22 cellular contexts compared by ENCODE assay signal in the genomic region with DNA sequence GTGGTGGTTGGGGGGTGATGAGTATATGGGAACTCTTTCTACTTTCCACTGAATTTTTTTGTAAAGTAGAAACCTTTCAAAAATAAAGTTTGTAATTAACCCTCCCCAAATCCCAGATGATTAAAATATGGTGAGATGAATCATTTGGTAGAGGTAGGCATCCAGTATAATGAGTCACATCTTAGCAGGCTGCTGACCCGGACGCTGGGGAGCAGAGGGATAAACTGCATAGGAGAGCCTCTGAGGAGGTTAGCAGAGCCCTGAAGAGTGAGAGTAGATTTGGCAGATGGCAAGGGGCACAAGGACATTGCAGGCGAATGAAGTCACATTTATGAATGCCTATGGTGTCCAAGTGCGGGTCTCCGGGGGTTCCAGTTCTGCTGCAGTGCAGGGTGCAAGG.
DNase-seq lines count a peak whose midpoint lies in the region; ATAC-seq, FAIRE-seq and TF ChIP-seq lines count a peak whose summit lies in the region.
"Had no signal": no experiment of that assay in that cellular context is flagged by ENCODE, and none has a peak within 500 bp of the region (broad histone marks: within the 10 kb centered on the region; RNA-seq: fewer than 3 reads in every experiment).

No MANE protein-coding gene starts in this region.

- H3K36me3 ChIP-seq in BLaER1 (no peaks in the 10 kb centered on the region), GM23248 (ENCODE audit: low read depth) (no peaks in the 10 kb centered on the region), H1 (ENCODE audit: control insufficient read depth in 2 of 4, insufficient read depth in 4 of 4, low read length in 3 of 4) (no peaks in the 10 kb centered on the region), neuronal stem cell (replicated peaks in 1 of 2; ENCODE audit: control insufficient read depth in 2 of 2, insufficient read depth in 2 of 2, low read length in 2 of 2) (no peaks in the 10 kb centered on the region), sigmoid colon (no peaks in the 10 kb centered on the region)

- H2AK5ac ChIP-seq in H1 (ENCODE audit: low read depth, low read length) (no peak overlapping the region), neuronal stem cell (ENCODE audit: low read depth, low read length) (no peak overlapping the region)

- H3K79me2 ChIP-seq in GM23248 (ENCODE audit: insufficient read depth) (no peaks in the 10 kb centered on the region), H1 (ENCODE audit: control insufficient read depth in 1 of 2, insufficient read depth in 2 of 2, low read length in 2 of 2) (no peaks in the 10 kb centered on the region)

- H3K27me3 ChIP-seq in BLaER1 (no peaks in the 10 kb centered on the region), GM23248 (replicated peaks; ENCODE audit: insufficient read depth) (no peaks in the 10 kb centered on the region), H1 (replicated peaks in 1 of 4; ENCODE audit: control insufficient read depth in 3 of 4, extremely low read depth in 1 of 4, insufficient read depth in 3 of 4, low read length in 3 of 4) (no peaks in the 10 kb centered on the region), neuronal stem cell (ENCODE audit: control insufficient read depth in 3 of 3, insufficient read depth in 3 of 3, low read depth in 1 of 3, low read length in 3 of 3) (no peaks in the 10 kb centered on the region), sigmoid colon (no peaks in the 10 kb centered on the region)

- no peaks in the 10 kb centered on the region for H3K9me2 ChIP-seq in GM23248 (ENCODE audit: insufficient read depth)

- FAIRE-seq in H1 (lab: Jason Lieb, UNC), result no peak
- no peak for FAIRE-seq in GM19239 (lab: Jason Lieb, UNC)
- FAIRE-seq: A549, GM12892 had no signal

- H2BK12ac ChIP-seq in H1 (ENCODE audit: low read depth, low read length), result peak overlapping the region; percentile 39; the same call in 1 of the 2 replicates
- H2BK12ac ChIP-seq in neuronal stem cell (ENCODE audit: low read length), result no peak overlapping the region

- DNase-seq in GM23248, result peak; percentile 43
- no peak for DNase-seq in H1 (ENCODE audit: low read depth in 1 of 2, low spot score in 2 of 2)
- no peak for DNase-seq in neuronal stem cell (ENCODE audit: low spot score)
- no peak for DNase-seq in stimulated activated CD4-positive, alpha-beta T cell treated with anti-CD3 and anti-CD28 coated beads, Interleukin-15, amount 100 ng/mL, for 24 hours
- no peak for DNase-seq in GM19239 (ENCODE audit: insufficient read length, low spot score)
- no peak for DNase-seq in sigmoid colon
- DNase-seq: 8988T; ACHN; C1 segment of cervical spinal cord; Calu3; CD4-positive, alpha-beta memory T cell; COR-L47; DMS53; DMS79 treated with DMSO at 0.1 percent for 48 hours; GF-D8; GOT3; H7 had no signal

- no peaks in the 10 kb centered on the region for H3F3A ChIP-seq in GM23248 (ENCODE audit: insufficient read depth)

- POLR2A ChIA-PET in H1 (lab: Charles Lee; ENCODE audit: partially characterized antibody), result no interaction called here

- H3K23ac ChIP-seq in H1 (ENCODE audit: insufficient read length) (no peak overlapping the region), neuronal stem cell (ENCODE audit: low read depth, low read length, poor library complexity) (peak overlapping the region; percentile 13)

- 36 to 46% methylated on average over 5 of the region's 5 CpGs for WGBS in GM23248 (ENCODE audit: low coverage in 1 of 2, low lambda C conversion rate in 2 of 2, missing lambda C conversion rate in 2 of 2), 2 experiments
- 94% methylated on average over 4 of the region's 5 CpGs; no CpG with 5 or more reads in 1 of the 2 experiments for WGBS in H1 (ENCODE audit: extremely low coverage in 1 of 2, insufficient coverage in 1 of 2, insufficient read length in 1 of 2, insufficient replicate concordance in 2 of 2, low coverage in 1 of 2, low lambda C conversion rate in 2 of 2, missing lambda C conversion rate in 1 of 2), 2 experiments
- WGBS in neuronal stem cell (ENCODE audit: extremely low coverage in 2 of 2, insufficient read length in 2 of 2, insufficient replicate concordance in 1 of 2), 2 donors, result no CpG with 5 or more reads among the region's 5 CpGs
- WGBS in sigmoid colon, 2 donors, result 72 to 91% methylated on average over 5 of the region's 5 CpGs

- no peak for TF ChIP-seq POLR2A in H1 (IDR thresholded peaks at IDR 0.05; ENCODE audit: control extremely low read depth in 1 of 2, low read depth in 2 of 2, low read length in 2 of 2)
- no peak for TF ChIP-seq POLR2A in sigmoid colon (IDR thresholded peaks at IDR 0.05)

- H3K23me2 ChIP-seq in H1 (ENCODE audit: low read depth, low read length), result no peaks in the 10 kb centered on the region

- H4K20me1 ChIP-seq in BLaER1 (no peaks in the 10 kb centered on the region), GM23248 (ENCODE audit: insufficient read depth) (no peaks in the 10 kb centered on the region), H1 (replicated peaks in 1 of 2; ENCODE audit: control insufficient read depth in 1 of 2, insufficient read depth in 2 of 2, low read length in 2 of 2) (no peaks in the 10 kb centered on the region)

- H2BK120ac ChIP-seq in H1 (replicated peaks; ENCODE audit: low read depth, low read length), result no peak overlapping the region
- no peak overlapping the region for H2BK120ac ChIP-seq in neuronal stem cell (ENCODE audit: low read depth, low read length)

- H3K79me1 ChIP-seq in H1 (ENCODE audit: low read depth, low read length), result no peaks in the 10 kb centered on the region
- no peaks in the 10 kb centered on the region for H3K79me1 ChIP-seq in neuronal stem cell (ENCODE audit: low read depth, low read length)

- peaks cover 66% of the 10 kb centered on the region for H3K4me1 ChIP-seq in BLaER1
- H3K4me1 ChIP-seq in GM23248 (ENCODE audit: insufficient read depth), result peaks cover 4% of the 10 kb centered on the region; the same call in 1 of the 2 replicates
- H3K4me1 ChIP-seq in H1 (replicated peaks in 1 of 4; ENCODE audit: control insufficient read depth in 3 of 4, insufficient read depth in 4 of 4, low read length in 3 of 4), result no peaks in the 10 kb centered on the region
- H3K4me1 ChIP-seq in neuronal stem cell (ENCODE audit: control insufficient read depth in 2 of 2, insufficient read depth in 1 of 2, low read depth in 1 of 2, low read length in 2 of 2), result no peaks in the 10 kb centered on the region
- no peaks in the 10 kb centered on the region for H3K4me1 ChIP-seq in sigmoid colon
- H3K4me1 ChIP-seq: A549 had no signal

- no peak for TF ChIP-seq EP300 in H1 (IDR thresholded peaks at IDR 0.05; ENCODE audit: borderline replicate concordance in 1 of 2, low read depth in 2 of 2, low read length in 2 of 2)
- TF ChIP-seq EP300 in sigmoid colon (IDR thresholded peaks at IDR 0.05), result no peak

- H4K8ac ChIP-seq in H1 (ENCODE audit: extremely low read depth, insufficient read depth, low read length) (no peak overlapping the region), neuronal stem cell (ENCODE audit: low read depth, low read length) (no peak overlapping the region)

- H3K4ac ChIP-seq in H1 (replicated peaks; ENCODE audit: insufficient read length, low read depth, low read length) (no peak overlapping the region), neuronal stem cell (ENCODE audit: low read length) (no peak overlapping the region)

- no peak overlapping the region for H4K5ac ChIP-seq in H1 (ENCODE audit: insufficient read length, low read depth, low read length)

- CTCF ChIA-PET in H1 (lab: Charles Lee; ENCODE audit: partially characterized antibody), result interaction anchor here (1.0 kb wide), 1 partner anchor 9 kb away, joined by 3 read pairs; no protein-coding TSS in a partner anchor

- intact Hi-C loops in sigmoid colon (cut with DNase I), result no loop called here

- H3K9me3 ChIP-seq in BLaER1 (peaks cover 34% of the 10 kb centered on the region), GM23248 (ENCODE audit: low read depth) (no peaks in the 10 kb centered on the region), H1 (ENCODE audit: insufficient read depth in 2 of 2, low read depth in 1 of 2, low read length in 1 of 2) (0 out of 4 replicates have a peak, but pooled peaks cover 0 to 2% of the 10 kb centered on the region in 2 experiments), neuronal stem cell (replicated peaks in 1 of 2; ENCODE audit: control insufficient read depth in 2 of 2, insufficient read depth in 1 of 2, low read depth in 1 of 2, low read length in 2 of 2) (no peaks in the 10 kb centered on the region), sigmoid colon (peaks cover 0 to 4% (median 1%) of the 10 kb centered on the region in 4 donors)
- H3K9me3 ChIP-seq: A549 had no signal

- H3K4me3 ChIP-seq in BLaER1, result no peak overlapping the region
- H3K4me3 ChIP-seq in GM23248, result no peak overlapping the region
- no peak overlapping the region for H3K4me3 ChIP-seq in H1 (ENCODE audit: extremely low read depth in 1 of 4, insufficient read depth in 2 of 4, low read depth in 3 of 4, low read length in 4 of 4)
- H3K4me3 ChIP-seq in neuronal stem cell (ENCODE audit: low read length in 2 of 2), result no peak overlapping the region
- no peak overlapping the region for H3K4me3 ChIP-seq in sigmoid colon
- H3K4me3 ChIP-seq: A549 had no signal

- H3K27ac ChIP-seq in BLaER1 (peak overlapping the region; percentile 96), GM23248 (no peak overlapping the region), H1 (ENCODE audit: low read depth, low read length) (no peak overlapping the region), neuronal stem cell (replicated peaks; ENCODE audit: low read length) (no peak overlapping the region), sigmoid colon (no peak overlapping the region)
- H3K27ac ChIP-seq: A549 had no signal

- ATAC-seq in HG02678 (IDR thresholded peaks at IDR 0.05; ENCODE audit: unreplicated experiment), result no peak
- ATAC-seq: A549, HCT116 had no signal

- H2BK15ac ChIP-seq in H1 (ENCODE audit: low read length) (no peak overlapping the region), neuronal stem cell (ENCODE audit: low read length) (no peak overlapping the region)

- H2BK5ac ChIP-seq in H1 (ENCODE audit: low read depth, low read length) (no peak overlapping the region), neuronal stem cell (ENCODE audit: low read length) (no peak overlapping the region)

- H2BK20ac ChIP-seq in H1 (ENCODE audit: low read length), result no peak overlapping the region

- H2AFZ ChIP-seq in GM23248, result no peak overlapping the region
- H2AFZ ChIP-seq in H1 (ENCODE audit: low read length), result no peak overlapping the region
- no peak overlapping the region for H2AFZ ChIP-seq in neuronal stem cell (ENCODE audit: low read length)

- no peak for TF ChIP-seq CTCF in H1 (IDR thresholded peaks at IDR 0.05; ENCODE audit: control extremely low read depth in 1 of 3, insufficient read depth in 1 of 3, low read depth in 1 of 3, low read length in 3 of 3)
- TF ChIP-seq CTCF in sigmoid colon (IDR thresholded peaks at IDR 0.05), result no peak

- no peak overlapping the region for H3K14ac ChIP-seq in H1 (ENCODE audit: insufficient read length)
- no peak overlapping the region for H3K14ac ChIP-seq in neuronal stem cell (ENCODE audit: low read length)

- in situ Hi-C loops in GM23248 (cut with MboI), result no loop called here

- no peak overlapping the region for H3K56ac ChIP-seq in H1 (replicated peaks; ENCODE audit: insufficient read length, low read depth, low read length)

- no peak for TF ChIP-seq RAD21 in H1 (IDR thresholded peaks at IDR 0.05 in 1 of 2, conservative IDR thresholded peaks at IDR 0.05 in 1 of 2; ENCODE audit: low read depth in 2 of 2, low read length in 2 of 2)

- H3K4me2 ChIP-seq in BLaER1 (peak overlapping the region; percentile 82), GM23248 (ENCODE audit: unreplicated experiment) (no peak overlapping the region), H1 (ENCODE audit: insufficient read depth in 1 of 2, low read depth in 2 of 2, low read length in 2 of 2) (no peak overlapping the region), neuronal stem cell (ENCODE audit: insufficient read depth, low read length, poor library complexity, severe bottlenecking) (no peak overlapping the region)
- H3K4me2 ChIP-seq: A549 had no signal

- H3K9ac ChIP-seq in BLaER1 (peak overlapping the region; percentile 81; the same call in 1 of the 2 replicates), GM23248 (no peak overlapping the region), H1 (replicated peaks in 1 of 4; ENCODE audit: extremely low read depth in 1 of 4, low read depth in 3 of 4, low read length in 3 of 4) (no peak overlapping the region), neuronal stem cell (ENCODE audit: low read depth, low read length, poor library complexity) (no peak overlapping the region)

- H3K18ac ChIP-seq in H1 (ENCODE audit: extremely low read depth, low read length), result no peak overlapping the region
- H3K18ac ChIP-seq in neuronal stem cell (ENCODE audit: low read length), result peak overlapping the region; percentile 16

- H4K91ac ChIP-seq in H1 (replicated peaks; ENCODE audit: insufficient read length, low read length), result no peak overlapping the region
- H4K91ac ChIP-seq in neuronal stem cell (ENCODE audit: low read depth, low read length, poor library complexity), result no peak overlapping the region
